27 cellular contexts compared by ENCODE assay signal in the genomic region with DNA sequence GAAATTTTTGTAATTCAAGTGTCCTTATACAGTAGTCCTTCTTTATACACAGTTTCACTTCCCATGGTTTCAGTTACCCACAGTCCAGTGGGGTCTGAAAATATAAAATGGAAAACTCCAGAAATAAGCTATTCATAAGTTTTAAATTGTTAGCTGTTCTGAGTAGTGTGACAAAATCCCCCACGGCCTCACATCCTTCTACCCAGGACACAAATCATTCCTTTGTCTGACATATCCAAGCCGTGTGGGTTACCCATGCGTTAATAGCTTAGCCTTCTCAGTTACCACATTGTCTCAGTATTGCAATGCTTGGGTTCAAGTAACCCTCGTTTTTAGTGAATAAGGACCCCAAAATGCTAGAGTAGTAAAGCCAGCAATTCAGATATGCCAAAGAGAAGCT.
"Had no signal": no experiment of that assay in that cellular context is flagged by ENCODE, and none has a peak within 500 bp of the region (broad histone marks: within the 10 kb centered on the region; RNA-seq: fewer than 3 reads in every experiment).

No MANE protein-coding gene starts in this region.

- H3K36me3 Mint-ChIP-seq: stimulated activated naive B cell treated with anti-CD40 and anti-IgM and Interleukin-4, amounts not matched to agents 10 μg/mL and 1 μg/mL and 100 μg/mL, for 72 hours had no signal

- DNase-seq: effector CD8-positive, alpha-beta T cell; endodermal cell; glutamatergic neuron; heart right ventricle; hippocampal formation; left cardiac atrium; left ventricle myocardium inferior; lower lobe of right lung; natural killer cell; right lobe of liver; small intestine; stimulated activated CD4-positive, alpha-beta T cell treated with anti-CD3 and anti-CD28 coated beads, Interleukin-15, amount 100 ng/mL, for 24 hours; stimulated activated CD4-positive, alpha-beta T cell treated with anti-CD3 and anti-CD28 coated beads, Interleukin-2, amount 100 ng/mL, for 48 hours; stimulated activated naive B cell treated with anti-CD40 and anti-IgM and Interleukin-4, amounts not matched to agents 10 μg/mL and 1 μg/mL and 100 μg/mL, for 72 hours; upper lobe of left lung had no signal

- H3K27ac Mint-ChIP-seq: dendritic cell treated with granulocyte-macrophage colony-stimulating factor and Interleukin-4, amounts not matched to agents 40 ng/mL and 50 ng/mL, for 4 days; endodermal cell; natural killer cell; progenitor cell of endocrine pancreas; stimulated activated naive B cell treated with anti-CD40 and anti-IgM and Interleukin-4, amounts not matched to agents 10 μg/mL and 1 μg/mL and 100 μg/mL, for 72 hours; stimulated activated naive CD8-positive, alpha-beta T cell treated with anti-CD3 and anti-CD28 coated beads, Interleukin-15, Interleukin-2, amounts not matched to agents 100 ng/mL and 50 ng/mL, for 24 hours had no signal

- FAIRE-seq: colon, islet of Langerhans, small intestine, urothelium cell line had no signal

- H3K27me3 Mint-ChIP-seq: dendritic cell treated with granulocyte-macrophage colony-stimulating factor and Interleukin-4, amounts not matched to agents 40 ng/mL and 50 ng/mL, for 4 days; progenitor cell of endocrine pancreas; stimulated activated naive B cell treated with anti-CD40 and anti-IgM and Interleukin-4, amounts not matched to agents 10 μg/mL and 1 μg/mL and 100 μg/mL, for 72 hours; stimulated activated naive CD8-positive, alpha-beta T cell treated with anti-CD3 and anti-CD28 coated beads, Interleukin-15, Interleukin-2, amounts not matched to agents 100 ng/mL and 50 ng/mL, for 24 hours had no signal

- H3K4me3 ChIP-seq: esophagus muscularis mucosa, heart right ventricle, left ventricle myocardium inferior, lower lobe of right lung, right lobe of liver, thoracic aorta, tibial nerve, upper lobe of left lung had no signal

- H3K4me1 Mint-ChIP-seq: endodermal cell; natural killer cell; stimulated activated naive B cell treated with anti-CD40 and anti-IgM and Interleukin-4, amounts not matched to agents 10 μg/mL and 1 μg/mL and 100 μg/mL, for 72 hours had no signal

- H2AFZ ChIP-seq: parathyroid adenoma had no signal

- H3K36me3 ChIP-seq: esophagus muscularis mucosa, heart right ventricle, left ventricle myocardium inferior, lower lobe of right lung, right lobe of liver, thoracic aorta, tibial nerve, upper lobe of left lung had no signal

- H3K27ac ChIP-seq: esophagus muscularis mucosa, foreskin keratinocyte, heart right ventricle, left ventricle myocardium inferior, lower lobe of right lung, parathyroid adenoma, right lobe of liver, thoracic aorta, upper lobe of left lung had no signal

- H3K9me3 ChIP-seq: esophagus muscularis mucosa, lower lobe of right lung, right lobe of liver, thoracic aorta, upper lobe of left lung had no signal

- H3K4me1 ChIP-seq: esophagus muscularis mucosa, foreskin keratinocyte, heart right ventricle, left ventricle myocardium inferior, lower lobe of right lung, parathyroid adenoma, right lobe of liver, upper lobe of left lung had no signal

- H3K4me3 Mint-ChIP-seq: dendritic cell treated with granulocyte-macrophage colony-stimulating factor and Interleukin-4, amounts not matched to agents 40 ng/mL and 50 ng/mL, for 4 days; endodermal cell; natural killer cell; neural crest cell; stimulated activated naive B cell treated with anti-CD40 and anti-IgM and Interleukin-4, amounts not matched to agents 10 μg/mL and 1 μg/mL and 100 μg/mL, for 72 hours; stimulated activated naive CD8-positive, alpha-beta T cell treated with anti-CD3 and anti-CD28 coated beads, Interleukin-15, Interleukin-2, amounts not matched to agents 100 ng/mL and 50 ng/mL, for 24 hours had no signal

- H3K79me2 ChIP-seq: parathyroid adenoma had no signal

- H3K9ac ChIP-seq: parathyroid adenoma had no signal

- H3K27me3 ChIP-seq: esophagus muscularis mucosa, foreskin keratinocyte, heart right ventricle, right lobe of liver, tibial nerve, upper lobe of left lung had no signal
